In the genomic region with DNA sequence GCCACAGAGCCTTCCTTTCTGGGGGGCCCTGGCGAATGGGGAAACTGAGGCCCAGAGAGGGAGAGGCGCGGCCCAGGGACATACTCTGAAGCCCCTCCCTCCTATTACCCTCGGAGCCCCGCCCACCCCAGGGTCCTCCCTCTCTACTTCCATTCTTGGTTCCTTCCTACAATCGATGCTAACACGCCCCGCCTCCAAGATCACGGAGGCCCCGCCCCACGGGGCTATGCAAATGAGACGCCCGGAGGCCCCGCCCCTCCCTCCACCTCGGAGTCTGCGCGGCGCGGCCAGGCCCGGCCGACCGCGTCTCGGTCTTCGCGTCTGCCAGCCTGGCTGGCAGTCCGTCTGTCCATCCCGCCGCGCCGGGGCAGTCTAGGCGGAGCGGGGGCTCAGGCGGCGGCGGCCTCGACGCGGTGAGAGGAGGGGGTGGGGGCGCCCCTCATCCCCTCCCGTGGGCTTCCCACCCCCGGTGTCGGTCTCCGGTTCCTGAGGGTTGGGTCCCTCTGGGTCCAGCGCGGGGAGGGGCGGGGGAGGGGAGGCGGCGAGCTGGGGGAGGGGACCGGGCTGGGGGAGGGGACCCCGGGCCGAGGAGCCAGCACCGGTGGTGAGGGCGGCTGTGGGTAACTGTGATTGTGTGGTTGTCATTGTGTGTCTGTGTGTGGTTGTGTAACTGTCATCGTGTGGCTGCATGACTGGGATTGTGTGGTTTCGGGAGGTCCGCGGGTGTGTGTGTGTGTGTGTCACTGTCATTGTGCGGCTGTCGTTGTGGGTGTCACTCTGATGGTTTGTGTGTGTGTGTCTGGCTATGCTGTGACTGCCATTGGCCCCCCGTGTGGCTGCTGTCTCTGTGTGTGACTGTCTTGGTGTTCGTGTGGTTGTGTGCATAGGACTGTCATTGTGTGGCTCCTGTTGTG, we compare ENCODE assay signal across 8 cellular contexts. TPM values are rescaled to one million over a fixed set of nuclear protein-coding genes. Genes with fewer than 3 reads are reported as not detected.
DNase-seq lines count a peak whose midpoint lies in the region; ATAC-seq and TF ChIP-seq lines count a peak whose summit lies in the region.

A gene with protein sequence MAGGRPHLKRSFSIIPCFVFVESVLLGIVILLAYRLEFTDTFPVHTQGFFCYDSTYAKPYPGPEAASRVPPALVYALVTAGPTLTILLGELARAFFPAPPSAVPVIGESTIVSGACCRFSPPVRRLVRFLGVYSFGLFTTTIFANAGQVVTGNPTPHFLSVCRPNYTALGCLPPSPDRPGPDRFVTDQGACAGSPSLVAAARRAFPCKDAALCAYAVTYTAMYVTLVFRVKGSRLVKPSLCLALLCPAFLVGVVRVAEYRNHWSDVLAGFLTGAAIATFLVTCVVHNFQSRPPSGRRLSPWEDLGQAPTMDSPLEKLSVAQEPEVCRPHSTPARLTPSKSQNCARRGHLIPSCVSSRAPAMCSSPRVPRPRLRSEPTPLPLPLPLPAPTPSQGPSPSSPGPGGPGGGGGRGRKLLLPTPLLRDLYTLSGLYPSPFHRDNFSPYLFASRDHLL (plus strand): TSS at position 273 of the 914 bp plus-strand sequence. CDS start 2,242 bp downstream, outside the sequence.

- peak; percentile 85 for ATAC-seq in stimulated activated naive CD8-positive, alpha-beta T cell treated with anti-CD3 and anti-CD28 coated beads, Interleukin-15, amount 100 ng/mL, for 72 hours
- no peak for ATAC-seq in GM19455 (IDR thresholded peaks at IDR 0.05; ENCODE audit: unreplicated experiment)

- no peaks in the 10 kb centered on the region for H3K4me1 ChIP-seq in neural progenitor cell

- peaks cover 2% of the 10 kb centered on the region for H4K20me1 ChIP-seq in neural progenitor cell (ENCODE audit: low read depth)

- no peak within 1 kb of the TSS for H3K27ac ChIP-seq in neural progenitor cell

- no peaks in the 10 kb centered on the region for H3K9me3 ChIP-seq in MG63
- H3K9me3 ChIP-seq in neural progenitor cell (ENCODE audit: low read depth) = no peaks in the 10 kb centered on the region

- H2AFZ ChIP-seq in neural progenitor cell (replicated peaks) = no peak within 1 kb of the TSS

- peak; percentile 97 for DNase-seq in GM03348 (ENCODE audit: low spot score)
- peak; percentile 96 for DNase-seq in MG63
- peak; percentile 87 for DNase-seq in SK-N-DZ (ENCODE audit: low spot score)
- peak; percentile 84 for DNase-seq in activated naive CD4-positive, alpha-beta T cell treated with Interleukin-2 at 50 U/mL for 16 hours
- DNase-seq in foreskin melanocyte = peak; percentile 68
- DNase-seq in neural progenitor cell (ENCODE audit: low spot score) = peak; percentile 96
- peak; percentile 77 to 80 for DNase-seq in stimulated activated naive CD8-positive, alpha-beta T cell treated with anti-CD3 and anti-CD28 coated beads, Interleukin-15, amount 100 ng/mL, for 72 hours

- H3K9ac ChIP-seq in neural progenitor cell = no peak within 1 kb of the TSS

- H3K9me3 Mint-ChIP-seq in neural progenitor cell = no peaks in the 10 kb centered on the region
- no peaks in the 10 kb centered on the region for H3K9me3 Mint-ChIP-seq in stimulated activated naive CD8-positive, alpha-beta T cell treated with anti-CD3 and anti-CD28 coated beads, Interleukin-15, amount 100 ng/mL, for 72 hours

- TF ChIP-seq CTCF in neural progenitor cell (IDR thresholded peaks at IDR 0.05) = no peak

- no peaks in the 10 kb centered on the region for H3K79me2 ChIP-seq in neural progenitor cell (ENCODE audit: low read depth)

- peaks cover 26% of the 10 kb centered on the region for H3K27me3 Mint-ChIP-seq in neural progenitor cell (ENCODE audit: insufficient read depth, low read depth)
- peaks cover 19% of the 10 kb centered on the region for H3K27me3 Mint-ChIP-seq in stimulated activated naive CD8-positive, alpha-beta T cell treated with anti-CD3 and anti-CD28 coated beads, Interleukin-15, amount 100 ng/mL, for 72 hours

- peaks cover 19% of the 10 kb centered on the region for H3K4me1 Mint-ChIP-seq in neural progenitor cell
- peaks cover 17% of the 10 kb centered on the region for H3K4me1 Mint-ChIP-seq in stimulated activated naive CD8-positive, alpha-beta T cell treated with anti-CD3 and anti-CD28 coated beads, Interleukin-15, amount 100 ng/mL, for 72 hours

- H3K27ac Mint-ChIP-seq in neural progenitor cell = peak within 1 kb of the TSS; percentile 66
- H3K27ac Mint-ChIP-seq in stimulated activated naive CD8-positive, alpha-beta T cell treated with anti-CD3 and anti-CD28 coated beads, Interleukin-15, amount 100 ng/mL, for 72 hours = peak within 1 kb of the TSS; percentile 31 to 79

- H3K36me3 Mint-ChIP-seq in neural progenitor cell = no peaks in the 10 kb centered on the region

- H3K4me3 ChIP-seq in MG63 (peak within 1 kb of the TSS; percentile 64), neural progenitor cell (peak within 1 kb of the TSS; percentile 47)

- peaks cover 9% of the 10 kb centered on the region for H3F3A ChIP-seq in neural progenitor cell (ENCODE audit: low read depth)

- H3K36me3 ChIP-seq in MG63 (peaks cover 6% of the 10 kb centered on the region; the same call in 1 of the 2 replicates), neural progenitor cell (no peaks in the 10 kb centered on the region)

- peak within 1 kb of the TSS; percentile 93 for H3K4me2 ChIP-seq in neural progenitor cell

- H3K27me3 ChIP-seq in MG63 (no peaks in the 10 kb centered on the region), neural progenitor cell (peaks cover 50% of the 10 kb centered on the region)

- H3K4me3 Mint-ChIP-seq in neural progenitor cell = peak within 1 kb of the TSS; percentile 79
- peak within 1 kb of the TSS; percentile 59 to 62 for H3K4me3 Mint-ChIP-seq in stimulated activated naive CD8-positive, alpha-beta T cell treated with anti-CD3 and anti-CD28 coated beads, Interleukin-15, amount 100 ng/mL, for 72 hours

RNA-seq across cellular contexts. Expression of the gene that starts here (rescaled TPM):
- total RNA-seq in MG63 (2014; rRNA removed; shearing (Covaris generic); ENCODE audit: low replicate concordance) = 3.9 and 12.3 TPM in 2 replicates
- 6.9 and 11.1 TPM in 2 replicates for polyA plus RNA-seq in SK-N-DZ (2014; cell fraction: cytosol; rRNA removed)
- 12.5 and 16.5 TPM in 2 replicates for polyA plus RNA-seq in SK-N-DZ (2014; cell fraction: nucleus; rRNA removed)
- total RNA-seq in neural progenitor cell (ENCODE audit: low replicate concordance) = 0.80 and 3.1 TPM in 2 replicates
